In the genomic region with DNA sequence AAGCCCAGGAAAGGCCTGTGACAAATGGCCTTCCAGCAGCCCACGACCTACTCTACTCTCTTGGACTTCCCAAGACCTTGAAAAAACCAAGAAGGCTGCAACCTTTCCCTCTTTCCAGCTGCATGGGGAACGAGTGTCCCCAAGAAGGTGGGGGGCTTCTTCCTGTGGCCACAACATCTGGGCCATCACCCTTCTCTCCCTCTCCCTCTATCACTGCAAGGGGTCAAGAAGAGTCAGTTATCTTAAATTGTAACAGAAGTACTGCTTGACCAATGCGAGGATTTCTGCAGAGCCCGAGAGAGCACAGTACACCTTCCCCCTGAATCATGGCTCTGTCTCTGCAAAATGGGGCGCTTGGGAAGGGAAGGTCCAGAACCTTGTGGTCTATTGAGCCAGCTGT, we compare ENCODE assay signal across 36 cellular contexts.
"Had no signal": no experiment of that assay in that cellular context is flagged by ENCODE, and none has a peak within 500 bp of the region (broad histone marks: within the 10 kb centered on the region; RNA-seq: fewer than 3 reads in every experiment).

No MANE protein-coding gene starts in this region.

- H3K27me3 ChIP-seq: ascending aorta, cardiac muscle cell had no signal

- H3K4me3 Mint-ChIP-seq: activated CD4-positive, alpha-beta memory T cell treated with anti-CD3 and anti-CD28 coated beads for 36 hours; activated CD4-positive, alpha-beta T cell treated with anti-CD3 and anti-CD28 coated beads for 36 hours; activated CD4-positive, alpha-beta T cell treated with anti-CD3 and anti-CD28 coated beads, Interleukin-2, amount 10 ng/mL, durations not matched to agents 24 days and 14 days; activated CD8-positive, alpha-beta memory T cell treated with anti-CD3 and anti-CD28 coated beads, Interleukin-2, amount 10 ng/mL, durations not matched to agents 7 days and 5 days; activated CD8-positive, alpha-beta T cell treated with anti-CD3 and anti-CD28 coated beads, Interleukin-2, amount 10 ng/mL, durations not matched to agents 7 days and 5 days; activated naive CD4-positive, alpha-beta T cell treated with anti-CD3 and anti-CD28 coated beads for 36 hours; activated naive CD4-positive, alpha-beta T cell treated with anti-CD3 and anti-CD28 coated beads, Interleukin-2, amount 50 U/mL, for 24 hours; activated naive CD8-positive, alpha-beta T cell treated with anti-CD3 and anti-CD28 coated beads for 36 hours; activated naive CD8-positive, alpha-beta T cell treated with anti-CD3 and anti-CD28 coated beads, Interleukin-2, amount 50 U/mL, for 24 hours; activated T-helper 1 cell treated with anti-CD3 and anti-CD28 coated beads, Interleukin-12 subunit alpha, Interleukin-12 subunit beta, Interleukin-2, Interleukin-4 antibody, amounts not matched to agents 30 ng/mL and 10 ng/mL and 1 ng/mL, durations not matched to agents 14 hours and 24 hours and 36 hours; brain; dendritic cell treated with granulocyte-macrophage colony-stimulating factor and Interleukin-4, amounts not matched to agents 40 ng/mL and 50 ng/mL, for 4 days; endodermal cell; T-helper 17 cell; T-helper 2 cell treated with Interferon-gamma antibody and Interleukin-4, amounts not matched to agents 5 μg/mL and 100 μg/mL, for 36 hours had no signal

- H3K27ac ChIP-seq: adrenal gland, breast epithelium, cardiac muscle cell, dorsolateral prefrontal cortex had no signal

- H3K9me3 ChIP-seq: adrenal gland, ascending aorta, breast epithelium had no signal

- DNase-seq: activated CD4-positive, alpha-beta memory T cell treated with anti-CD3 and anti-CD28 coated beads for 36 hours; activated CD4-positive, alpha-beta T cell treated with anti-CD3 and anti-CD28 coated beads for 36 hours; activated CD4-positive, alpha-beta T cell treated with anti-CD3 and anti-CD28 coated beads, Interleukin-2, amount 10 ng/mL, durations not matched to agents 24 days and 14 days; activated CD4-positive, CD25-positive, alpha-beta regulatory T cell; activated CD4-positive, CD25-positive, alpha-beta regulatory T cell treated with anti-CD3 and anti-CD28 coated beads, Interleukin-2, amount 50 U/mL, for 72 hours; activated CD8-positive, alpha-beta memory T cell treated with anti-CD3 and anti-CD28 coated beads, Interleukin-2, amount 10 ng/mL, durations not matched to agents 7 days and 5 days; activated CD8-positive, alpha-beta memory T cell treated with anti-CD3 and anti-CD28 coated beads, Interleukin-2, amount 50 U/mL, for 4 hours; activated CD8-positive, alpha-beta T cell treated with anti-CD3 and anti-CD28 coated beads, Interleukin-2, amount 10 ng/mL, durations not matched to agents 7 days and 5 days; activated effector memory CD4-positive, alpha-beta T cell treated with anti-CD3 and anti-CD28 coated beads, Interleukin-2, amount 50 U/mL, for 16 hours; activated naive CD4-positive, alpha-beta T cell treated with anti-CD3 and anti-CD28 coated beads for 36 hours; activated naive CD8-positive, alpha-beta T cell treated with anti-CD3 and anti-CD28 coated beads for 36 hours; activated naive CD8-positive, alpha-beta T cell treated with anti-CD3 and anti-CD28 coated beads, Interleukin-2, amount 50 U/mL, for 24 hours; activated T-cell treated with anti-CD3 and anti-CD28 coated beads, Interleukin-2, amount 50 U/mL, for 1 hour; activated T-cell treated with anti-CD3 and anti-CD28 coated beads, Interleukin-2, amount 50 U/mL, for 48 hours; adrenal gland; amygdala; central memory CD4-positive, alpha-beta T cell; cerebellar nuclear complex; dorsolateral prefrontal cortex; effector memory CD4-positive, alpha-beta T cell; endodermal cell; foreskin fibroblast; T-helper 1 cell; T-helper 17 cell; T1000 had no signal

- H3K9me3 Mint-ChIP-seq: activated CD4-positive, alpha-beta memory T cell treated with anti-CD3 and anti-CD28 coated beads for 36 hours; activated CD4-positive, alpha-beta T cell treated with anti-CD3 and anti-CD28 coated beads, Interleukin-2, amount 10 ng/mL, durations not matched to agents 24 days and 14 days; activated naive CD4-positive, alpha-beta T cell treated with anti-CD3 and anti-CD28 coated beads for 36 hours; activated naive CD4-positive, alpha-beta T cell treated with anti-CD3 and anti-CD28 coated beads, Interleukin-2, amount 50 U/mL, for 24 hours; activated naive CD8-positive, alpha-beta T cell treated with anti-CD3 and anti-CD28 coated beads for 36 hours; activated naive CD8-positive, alpha-beta T cell treated with anti-CD3 and anti-CD28 coated beads, Interleukin-2, amount 50 U/mL, for 24 hours; activated T-helper 1 cell treated with anti-CD3 and anti-CD28 coated beads, Interleukin-12 subunit alpha, Interleukin-12 subunit beta, Interleukin-2, Interleukin-4 antibody, amounts not matched to agents 30 ng/mL and 10 ng/mL and 1 ng/mL, durations not matched to agents 14 hours and 24 hours and 36 hours; activated T-helper 2 cell treated with anti-CD3 and anti-CD28 coated beads, Interferon-gamma antibody, Interleukin-2, Interleukin-4, amounts not matched to agents 10 μg/mL and 5 μg/mL and 100 μg/mL, durations not matched to agents 14 hours and 24 hours and 36 hours; dendritic cell treated with granulocyte-macrophage colony-stimulating factor and Interleukin-4, amounts not matched to agents 40 ng/mL and 50 ng/mL, for 4 days; T-helper 2 cell treated with Interferon-gamma antibody and Interleukin-4, amounts not matched to agents 5 μg/mL and 100 μg/mL, for 36 hours had no signal

- H3K27ac Mint-ChIP-seq: activated CD4-positive, alpha-beta memory T cell treated with anti-CD3 and anti-CD28 coated beads for 36 hours; activated CD4-positive, alpha-beta T cell treated with anti-CD3 and anti-CD28 coated beads for 36 hours; activated CD4-positive, alpha-beta T cell treated with anti-CD3 and anti-CD28 coated beads, Interleukin-2, amount 10 ng/mL, durations not matched to agents 24 days and 14 days; activated CD8-positive, alpha-beta memory T cell treated with anti-CD3 and anti-CD28 coated beads, Interleukin-2, amount 10 ng/mL, durations not matched to agents 7 days and 5 days; activated CD8-positive, alpha-beta T cell treated with anti-CD3 and anti-CD28 coated beads, Interleukin-2, amount 10 ng/mL, durations not matched to agents 7 days and 5 days; activated naive CD4-positive, alpha-beta T cell treated with anti-CD3 and anti-CD28 coated beads for 36 hours; activated naive CD4-positive, alpha-beta T cell treated with anti-CD3 and anti-CD28 coated beads, Interleukin-2, amount 50 U/mL, for 24 hours; activated naive CD8-positive, alpha-beta T cell treated with anti-CD3 and anti-CD28 coated beads for 36 hours; activated naive CD8-positive, alpha-beta T cell treated with anti-CD3 and anti-CD28 coated beads, Interleukin-2, amount 50 U/mL, for 24 hours; activated T-helper 1 cell treated with anti-CD3 and anti-CD28 coated beads, Interleukin-12 subunit alpha, Interleukin-12 subunit beta, Interleukin-2, Interleukin-4 antibody, amounts not matched to agents 30 ng/mL and 10 ng/mL and 1 ng/mL, durations not matched to agents 14 hours and 24 hours and 36 hours; activated T-helper 2 cell treated with anti-CD3 and anti-CD28 coated beads, Interferon-gamma antibody, Interleukin-2, Interleukin-4, amounts not matched to agents 10 μg/mL and 5 μg/mL and 100 μg/mL, durations not matched to agents 14 hours and 24 hours and 36 hours; dendritic cell treated with granulocyte-macrophage colony-stimulating factor and Interleukin-4, amounts not matched to agents 40 ng/mL and 50 ng/mL, for 4 days; endodermal cell; T-helper 17 cell; T-helper 2 cell treated with Interferon-gamma antibody and Interleukin-4, amounts not matched to agents 5 μg/mL and 100 μg/mL, for 36 hours had no signal

- H3K36me3 Mint-ChIP-seq: activated CD4-positive, alpha-beta memory T cell treated with anti-CD3 and anti-CD28 coated beads for 36 hours; activated CD8-positive, alpha-beta memory T cell treated with anti-CD3 and anti-CD28 coated beads, Interleukin-2, amount 10 ng/mL, durations not matched to agents 7 days and 5 days; activated naive CD4-positive, alpha-beta T cell treated with anti-CD3 and anti-CD28 coated beads, Interleukin-2, amount 50 U/mL, for 24 hours; activated naive CD8-positive, alpha-beta T cell treated with anti-CD3 and anti-CD28 coated beads for 36 hours; brain had no signal

- H3K36me3 ChIP-seq: adrenal gland, ascending aorta, breast epithelium, cardiac muscle cell had no signal

- ATAC-seq: activated CD4-positive, alpha-beta T cell treated with anti-CD3 and anti-CD28 coated beads for 36 hours; activated CD8-positive, alpha-beta memory T cell treated with anti-CD3 and anti-CD28 coated beads, Interleukin-2, amount 10 ng/mL, durations not matched to agents 7 days and 5 days; activated CD8-positive, alpha-beta T cell treated with anti-CD3 and anti-CD28 coated beads, Interleukin-2, amount 10 ng/mL, durations not matched to agents 7 days and 5 days; activated naive CD8-positive, alpha-beta T cell treated with anti-CD3 and anti-CD28 coated beads, Interleukin-2, amount 50 U/mL, for 24 hours; esophagus mucosa; T-helper 17 cell had no signal

- H3K4me1 ChIP-seq: adrenal gland, breast epithelium had no signal

- H3K4me1 Mint-ChIP-seq: activated CD4-positive, alpha-beta T cell treated with anti-CD3 and anti-CD28 coated beads for 36 hours; activated CD4-positive, alpha-beta T cell treated with anti-CD3 and anti-CD28 coated beads, Interleukin-2, amount 10 ng/mL, durations not matched to agents 24 days and 14 days; activated CD8-positive, alpha-beta memory T cell treated with anti-CD3 and anti-CD28 coated beads, Interleukin-2, amount 10 ng/mL, durations not matched to agents 7 days and 5 days; activated naive CD4-positive, alpha-beta T cell treated with anti-CD3 and anti-CD28 coated beads, Interleukin-2, amount 50 U/mL, for 24 hours; activated naive CD8-positive, alpha-beta T cell treated with anti-CD3 and anti-CD28 coated beads for 36 hours; activated naive CD8-positive, alpha-beta T cell treated with anti-CD3 and anti-CD28 coated beads, Interleukin-2, amount 50 U/mL, for 24 hours; brain; T-helper 17 cell had no signal

- H3K4me3 ChIP-seq: adrenal gland, ascending aorta, breast epithelium, cardiac muscle cell, coronary artery, dorsolateral prefrontal cortex had no signal
